ENCODE assay signal across 13 cellular contexts in genomic region chr11:117185739-117186430, GRCh38. TPM values are rescaled to one million over a fixed set of nuclear protein-coding genes. Genes with fewer than 3 reads are reported as not detected.
DNase-seq lines count a peak whose midpoint lies in the region; ATAC-seq and TF ChIP-seq lines count a peak whose summit lies in the region.
"Had no signal": no experiment of that assay in that cellular context is flagged by ENCODE, and none has a peak within 500 bp of the region (broad histone marks: within the 10 kb centered on the region; RNA-seq: fewer than 3 reads in every experiment).

No MANE protein-coding gene starts in this region.

- H3K4me1 Mint-ChIP-seq in activated T-cell treated with anti-CD3 and anti-CD28 coated beads, Interleukin-2, amount 50 U/mL, for 24 hours (ENCODE audit: low read depth) = peaks cover 4% of the 10 kb centered on the region
- H3K4me1 Mint-ChIP-seq in endodermal cell = peaks cover 3% of the 10 kb centered on the region

- WGBS in endodermal cell (ENCODE audit: insufficient coverage in 1 of 2, insufficient read length in 1 of 2), 2 experiments = 96 to 100% methylated on average over 2 to 4 of the region's 4 CpGs
- 52 to 77% (median 56%) methylated on average over 4 of the region's 4 CpGs for WGBS in stomach, 5 donors

- no peak for TF ChIP-seq EP300 in stomach (IDR thresholded peaks at IDR 0.05)

- H3K27me3 Mint-ChIP-seq in activated T-cell treated with anti-CD3 and anti-CD28 coated beads, Interleukin-2, amount 50 U/mL, for 24 hours = no peaks in the 10 kb centered on the region
- H3K27me3 Mint-ChIP-seq in endodermal cell (ENCODE audit: insufficient read depth) = no peaks in the 10 kb centered on the region

- no peak for ATAC-seq in HG03432 (IDR thresholded peaks at IDR 0.05; ENCODE audit: unreplicated experiment)

- H3K27ac ChIP-seq in endodermal cell (ENCODE audit: low read depth, low read length) (no peak overlapping the region), stomach (peak overlapping the region; percentile 60 to 99 (median 75))
- H3K27ac ChIP-seq: ascending aorta, KMS-11 had no signal

- H3K9me3 Mint-ChIP-seq in activated T-cell treated with anti-CD3 and anti-CD28 coated beads, Interleukin-2, amount 50 U/mL, for 24 hours = no peaks in the 10 kb centered on the region
- no peaks in the 10 kb centered on the region for H3K9me3 Mint-ChIP-seq in endodermal cell

- peaks cover 41% of the 10 kb centered on the region for H3K36me3 Mint-ChIP-seq in activated T-cell treated with anti-CD3 and anti-CD28 coated beads, Interleukin-2, amount 50 U/mL, for 24 hours (ENCODE audit: low read depth)
- H3K36me3 Mint-ChIP-seq in endodermal cell (ENCODE audit: low read depth) = peaks cover 29% of the 10 kb centered on the region

- H3K9ac ChIP-seq in endodermal cell (ENCODE audit: extremely low read depth, low read length, poor library complexity, severe bottlenecking) = no peak overlapping the region
- H3K9ac ChIP-seq: KMS-11 had no signal

- H3K4me3 ChIP-seq in endodermal cell (ENCODE audit: low read length) = no peak overlapping the region
- H3K4me3 ChIP-seq in stomach = no peak overlapping the region
- H3K4me3 ChIP-seq: ascending aorta, HAP-1 had no signal

- H3K4me1 ChIP-seq in endodermal cell (ENCODE audit: control insufficient read depth, insufficient read depth, low read length) (no peaks in the 10 kb centered on the region), stomach (peaks cover 48 to 81% (median 66%) of the 10 kb centered on the region in 4 donors)

- H3K4me3 Mint-ChIP-seq in activated T-cell treated with anti-CD3 and anti-CD28 coated beads, Interleukin-2, amount 50 U/mL, for 24 hours = no peak overlapping the region
- H3K4me3 Mint-ChIP-seq in endodermal cell = no peak overlapping the region

- peak overlapping the region; percentile 48 for H3K27ac Mint-ChIP-seq in activated T-cell treated with anti-CD3 and anti-CD28 coated beads, Interleukin-2, amount 50 U/mL, for 24 hours
- H3K27ac Mint-ChIP-seq in endodermal cell = no peak overlapping the region

- TF ChIP-seq POLR2A in stomach (IDR thresholded peaks at IDR 0.05) = no peak

- intact Hi-C loops in stomach (cut with DNase I; ENCODE audit: low total_unique reads) = loop anchor here (5.0 kb wide), 1 partner anchor 41 kb away; no protein-coding TSS in a partner anchor

- no peaks in the 10 kb centered on the region for H3K27me3 ChIP-seq in endodermal cell (ENCODE audit: control insufficient read depth, insufficient read depth, low read length, poor library complexity, severe bottlenecking)
- H3K27me3 ChIP-seq in stomach = no peaks in the 10 kb centered on the region
- H3K27me3 ChIP-seq: ascending aorta had no signal

- H3K36me3 ChIP-seq in endodermal cell (ENCODE audit: control insufficient read depth, insufficient read depth, low read length) (peaks cover 38% of the 10 kb centered on the region), stomach (peaks cover 58 to 88% (median 75%) of the 10 kb centered on the region in 4 donors)

- no peaks in the 10 kb centered on the region for H3K9me3 ChIP-seq in endodermal cell (ENCODE audit: control insufficient read depth, low read length)
- H3K9me3 ChIP-seq in stomach = no peaks in the 10 kb centered on the region
- H3K9me3 ChIP-seq: ascending aorta, HAP-1 had no signal

- no peak for TF ChIP-seq CTCF in endodermal cell (conservative IDR thresholded peaks at IDR 0.05)
- no peak for TF ChIP-seq CTCF in stomach (IDR thresholded peaks at IDR 0.05)

- peak; percentile 7 for DNase-seq in activated T-cell treated with anti-CD3 and anti-CD28 coated beads, Interleukin-2, amount 50 U/mL, for 24 hours
- no peak for DNase-seq in activated T-cell treated with anti-CD3 and anti-CD28 coated beads, Interleukin-2, amount 50 U/mL, for 48 hours
- DNase-seq in NOMO-1 treated with DMSO at 0.1 percent for 48 hours (lab: John Stamatoyannopoulos, UW; ENCODE audit: unreplicated experiment) (peak; percentile 67), endodermal cell (peak; percentile 26), stomach (peak; percentile 14), Ammon's horn (ENCODE audit: low spot score) (no peak), NCI-H1436 treated with DMSO at 0.1 percent for 48 hours (lab: John Stamatoyannopoulos, UW) (no peak)
- DNase-seq: activated CD4-positive, alpha-beta T cell treated with anti-CD3 and anti-CD28 coated beads, Interleukin-2, amount 50 U/mL, for 4 hours; NCI-H2227 treated with DMSO at 0.1 percent for 48 hours had no signal

RNA-seq across cellular contexts. Expression of gene SIDT2, which starts 7.3 kb away (rescaled TPM):
- 10 to 100 TPM; 39.3 to 43.0 TPM for total RNA-seq in endodermal cell
- polyA plus RNA-seq in endodermal cell (2013, experiment 1 of 2) = 23.7 TPM
- polyA plus RNA-seq in endodermal cell (2013, experiment 2 of 2) = 21.9 TPM
- 100 to 1,000 TPM in 3 of 5 donors, 10 to 100 TPM in 2; 15.1 to 310 (median 132) TPM for total RNA-seq in stomach
- 10 to 100 TPM; 16.9 to 39.4 (median 24.3) TPM for polyA plus RNA-seq in stomach

RNA-seq across cellular contexts. Expression of gene TAGLN, which starts 13.3 kb away (rescaled TPM):
- total RNA-seq in endodermal cell (100 to 1,000 TPM; 228 to 412 TPM), stomach (1,000 to 10,000 TPM in 4 of 5 donors, 100 to 1,000 TPM in 1; 730 to 3,801 (median 2,320) TPM)
- 375 TPM for polyA plus RNA-seq in endodermal cell (2013, experiment 1 of 2)
- polyA plus RNA-seq in endodermal cell (2013, experiment 2 of 2) = 542 TPM
- polyA plus RNA-seq in stomach = 1,000 to 10,000 TPM in 2 of 3 donors, 100 to 1,000 TPM in 1; 575 to 2,971 (median 1,072) TPM

RNA-seq across cellular contexts. Expression of gene PAFAH1B2, which starts 41.8 kb away (rescaled TPM):
- total RNA-seq in endodermal cell = 100 to 1,000 TPM; 114 to 115 TPM
- polyA plus RNA-seq in endodermal cell (2013, experiment 1 of 2) = 70.0 TPM
- 63.5 TPM for polyA plus RNA-seq in endodermal cell (2013, experiment 2 of 2)
- 100 to 1,000 TPM in 1 of 5 donors, 10 to 100 TPM in 4; 31.9 to 174 (median 63.0) TPM for total RNA-seq in stomach
- polyA plus RNA-seq in stomach = 10 to 100 TPM; 14.9 to 30.7 (median 27.5) TPM

RNA-seq across cellular contexts. Expression of gene PCSK7, which starts 46.0 kb away (rescaled TPM):
- 10 to 100 TPM; 56.5 to 58.6 TPM for total RNA-seq in endodermal cell
- polyA plus RNA-seq in endodermal cell (2013, experiment 1 of 2) = 27.4 TPM
- 21.1 TPM for polyA plus RNA-seq in endodermal cell (2013, experiment 2 of 2)
- total RNA-seq in stomach = 100 to 1,000 TPM in 3 of 5 donors, 10 to 100 TPM in 2; 64.8 to 232 (median 139) TPM
- 10 to 100 TPM; 14.1 to 23.6 (median 20.4) TPM for polyA plus RNA-seq in stomach

RNA-seq across cellular contexts. Expression of gene RNF214, which starts 46.6 kb away (rescaled TPM):
- total RNA-seq in endodermal cell (10 to 100 TPM; 46.4 to 51.1 TPM), stomach (10 to 100 TPM in 4 of 5 donors, 1 to 10 TPM in 1; 6.7 to 21.6 (median 13.8) TPM)
- polyA plus RNA-seq in endodermal cell (2013, experiment 1 of 2) = 35.7 TPM
- polyA plus RNA-seq in endodermal cell (2013, experiment 2 of 2) = 37.2 TPM
- polyA plus RNA-seq in stomach = 10 to 100 TPM in 1 of 3 donors, 1 to 10 TPM in 2; 6.8 to 11.2 (median 8.0) TPM

Comparison
In these comparisons a context has a peak if more than half of its experiments do, and no peak if none do; other contexts are left out.
1. DNase-seq: peak in activated T-cell treated with anti-CD3 and anti-CD28 coated beads, Interleukin-2, amount 50 U/mL, for 24 hours (single experiment), NOMO-1 treated with DMSO at 0.1 percent for 48 hours (single experiment), endodermal cell (single experiment) and stomach (single experiment); none in activated T-cell treated with anti-CD3 and anti-CD28 coated beads, Interleukin-2, amount 50 U/mL, for 48 hours (0 of 2), Ammon's horn (single experiment) and NCI-H1436 treated with DMSO at 0.1 percent for 48 hours (single experiment).